ENCODE assay signal across 19 cellular contexts in the genomic region with DNA sequence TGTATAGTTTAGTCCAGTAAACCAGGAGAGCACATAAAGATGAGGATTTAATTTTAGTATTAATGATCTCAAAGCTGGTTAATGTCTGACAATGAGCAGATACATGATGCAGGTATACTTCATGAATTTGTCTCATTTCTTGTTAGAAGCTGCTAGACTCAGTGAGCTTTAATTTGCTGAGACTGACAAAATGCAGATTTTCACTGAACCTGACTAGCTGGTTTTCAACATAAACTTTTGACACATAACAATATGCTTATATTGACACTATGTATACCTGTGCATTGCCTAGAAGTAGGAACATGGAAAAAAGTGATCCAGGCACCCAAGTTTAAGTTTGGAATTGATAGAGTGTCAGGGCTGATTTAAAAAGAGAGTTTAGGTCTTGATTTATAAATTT. TPM values are rescaled to one million over a fixed set of nuclear protein-coding genes. Genes with fewer than 3 reads are reported as not detected.
DNase-seq lines count a peak whose midpoint lies in the region; ATAC-seq and TF ChIP-seq lines count a peak whose summit lies in the region.
"Had no signal": no experiment of that assay in that cellular context is flagged by ENCODE, and none has a peak within 500 bp of the region (broad histone marks: within the 10 kb centered on the region; RNA-seq: fewer than 3 reads in every experiment).

No MANE protein-coding gene starts in this region.

- no peaks in the 10 kb centered on the region for H3K9me2 ChIP-seq in MM.1S (replicated peaks; ENCODE audit: insufficient read depth, low read length)

- no peak for ATAC-seq in T-cell (replicated peaks in 1 of 4)
- no peak for ATAC-seq in left lobe of liver

- H3K9ac ChIP-seq in MM.1S (ENCODE audit: low read length): no peak overlapping the region

- H2AFZ ChIP-seq in MM.1S (ENCODE audit: low read length): no peak overlapping the region

- POLR2A ChIA-PET in T-cell (lab: Charles Lee): interaction anchor here in 1 of 2 donors (0.5 kb wide), 1 partner anchor 72 kb away, joined by 3 read pairs; no protein-coding TSS in a partner anchor

- H3K36me3 Mint-ChIP-seq in activated naive CD4-positive, alpha-beta T cell treated with anti-CD3 and anti-CD28 coated beads, Interleukin-2, amount 50 U/mL, for 24 hours: peaks cover 26% of the 10 kb centered on the region
- peaks cover 33% of the 10 kb centered on the region for H3K36me3 Mint-ChIP-seq in activated naive CD4-positive, alpha-beta T cell treated with anti-CD3 and anti-CD28 coated beads for 36 hours (ENCODE audit: low read depth)
- H3K36me3 Mint-ChIP-seq in T-cell: peaks cover 40% of the 10 kb centered on the region

- H3K4me1 ChIP-seq in MM.1S (ENCODE audit: low read length): 0 out of 2 replicates have a peak, but pooled peaks cover 15% of the 10 kb centered on the region
- H3K4me1 ChIP-seq: HAP-1 had no signal

- H3K4me3 ChIP-seq in MM.1S (ENCODE audit: low read length) (no peak overlapping the region), epithelial cell of esophagus (ENCODE audit: low read length) (no peak overlapping the region)
- H3K4me3 ChIP-seq: HAP-1 had no signal

- no peaks in the 10 kb centered on the region for H3K79me2 ChIP-seq in MM.1S (ENCODE audit: low read length)

- no peaks in the 10 kb centered on the region for H3K27me3 ChIP-seq in MM.1S (replicated peaks; ENCODE audit: insufficient read depth, low read length)

- H3K27ac ChIP-seq in MM.1S (ENCODE audit: low read length): no peak overlapping the region
- H3K27ac ChIP-seq: 22Rv1 had no signal

- no peaks in the 10 kb centered on the region; the same call in 1 of the 2 replicates for H3K36me3 ChIP-seq in MM.1S (replicated peaks; ENCODE audit: insufficient read depth, low read length)

- H3K4me2 ChIP-seq in MM.1S (ENCODE audit: low read depth, low read length): peak overlapping the region; percentile 17; the same call in 1 of the 2 replicates

- intact Hi-C loops in activated naive CD4-positive, alpha-beta T cell treated with anti-CD3 and anti-CD28 coated beads for 36 hours (cut with micrococcal nuclease): no loop called here

- no peaks in the 10 kb centered on the region for H4K20me1 ChIP-seq in MM.1S (ENCODE audit: insufficient read depth, low read length)

- H3K27ac Mint-ChIP-seq in activated naive CD4-positive, alpha-beta T cell treated with anti-CD3 and anti-CD28 coated beads, Interleukin-2, amount 50 U/mL, for 24 hours: peak overlapping the region; percentile 23
- H3K27ac Mint-ChIP-seq in activated naive CD4-positive, alpha-beta T cell treated with anti-CD3 and anti-CD28 coated beads for 36 hours: no peak overlapping the region
- H3K27ac Mint-ChIP-seq in T-cell: no peak overlapping the region

- no peaks in the 10 kb centered on the region for H3K9me3 Mint-ChIP-seq in activated naive CD4-positive, alpha-beta T cell treated with anti-CD3 and anti-CD28 coated beads, Interleukin-2, amount 50 U/mL, for 24 hours
- H3K9me3 Mint-ChIP-seq in activated naive CD4-positive, alpha-beta T cell treated with anti-CD3 and anti-CD28 coated beads for 36 hours: no peaks in the 10 kb centered on the region
- no peaks in the 10 kb centered on the region for H3K9me3 Mint-ChIP-seq in T-cell
- H3K9me3 Mint-ChIP-seq: CD4-positive, alpha-beta memory T cell had no signal

- H3K9me3 ChIP-seq in MM.1S (replicated peaks; ENCODE audit: insufficient read depth, low read length): no peaks in the 10 kb centered on the region
- H3K9me3 ChIP-seq: HAP-1 had no signal

- H3K4me1 Mint-ChIP-seq in activated naive CD4-positive, alpha-beta T cell treated with anti-CD3 and anti-CD28 coated beads, Interleukin-2, amount 50 U/mL, for 24 hours: peaks cover 50% of the 10 kb centered on the region
- H3K4me1 Mint-ChIP-seq in activated naive CD4-positive, alpha-beta T cell treated with anti-CD3 and anti-CD28 coated beads for 36 hours (ENCODE audit: low read depth): peaks cover 20% of the 10 kb centered on the region
- peaks cover 5 to 43% (median 31%) of the 10 kb centered on the region in 3 donors for H3K4me1 Mint-ChIP-seq in T-cell

- CTCF ChIA-PET in activated naive CD4-positive, alpha-beta T cell treated with anti-CD3 and anti-CD28 coated beads for 36 hours (lab: Charles Lee): interaction anchor here (0.6 to 2.8 kb wide), 4 partner anchors 13 to 117 kb away, joined by 3 to 9 read pairs (median 4); no protein-coding TSS in a partner anchor
- CTCF ChIA-PET in T-cell (lab: Charles Lee): interaction anchor here (0.9 to 2.5 kb wide), 5 partner anchors 12 to 748 kb away, joined by 3 to 13 read pairs (median 3); a partner anchor contains a TSS

- H3K27me3 Mint-ChIP-seq in activated naive CD4-positive, alpha-beta T cell treated with anti-CD3 and anti-CD28 coated beads, Interleukin-2, amount 50 U/mL, for 24 hours: no peaks in the 10 kb centered on the region
- no peaks in the 10 kb centered on the region for H3K27me3 Mint-ChIP-seq in activated naive CD4-positive, alpha-beta T cell treated with anti-CD3 and anti-CD28 coated beads for 36 hours (ENCODE audit: low read depth)
- no peaks in the 10 kb centered on the region for H3K27me3 Mint-ChIP-seq in T-cell
- H3K27me3 Mint-ChIP-seq: CD4-positive, alpha-beta memory T cell had no signal

- no peak for TF ChIP-seq CTCF in MM.1S (IDR thresholded peaks at IDR 0.05; ENCODE audit: low read length)
- TF ChIP-seq CTCF in epithelial cell of esophagus (IDR thresholded peaks at IDR 0.05; ENCODE audit: insufficient read depth, low read depth, low read length, missing control alignments): no peak

- H3K4me3 Mint-ChIP-seq in activated naive CD4-positive, alpha-beta T cell treated with anti-CD3 and anti-CD28 coated beads, Interleukin-2, amount 50 U/mL, for 24 hours: no peak overlapping the region
- H3K4me3 Mint-ChIP-seq in activated naive CD4-positive, alpha-beta T cell treated with anti-CD3 and anti-CD28 coated beads for 36 hours: no peak overlapping the region
- H3K4me3 Mint-ChIP-seq in T-cell: no peak overlapping the region

- H3F3A ChIP-seq in MM.1S (ENCODE audit: insufficient read depth, low read length): no peaks in the 10 kb centered on the region

- no peak for DNase-seq in activated naive CD4-positive, alpha-beta T cell treated with anti-CD3 and anti-CD28 coated beads for 36 hours
- DNase-seq in MM.1S: no peak
- peak; percentile 49 for DNase-seq in epithelial cell of esophagus (ENCODE audit: low read depth)
- DNase-seq in DMS53 (lab: John Stamatoyannopoulos, UW): no peak
- DNase-seq in activated T-cell treated with anti-CD3 and anti-CD28 coated beads, Interleukin-2, amount 50 U/mL, for 1 hour: no peak
- no peak for DNase-seq in T-cell
- DNase-seq in left lobe of liver (ENCODE audit: low spot score): no peak
- DNase-seq: ACHN; C1 segment of cervical spinal cord; CD4-positive, alpha-beta memory T cell; DMS153; DND-41; GDM1; KBM-7 had no signal

RNA-seq across cellular contexts. Expression of a gene that starts 10.8 kb away (rescaled TPM):
- 10 to 100 TPM; 22.7 to 23.0 TPM for total RNA-seq in activated naive CD4-positive, alpha-beta T cell treated with anti-CD3 and anti-CD28 coated beads for 36 hours
- 10 to 100 TPM; 22.3 to 29.4 (median 27.4) TPM for total RNA-seq in T-cell
- 5.9 TPM for total RNA-seq in left lobe of liver

RNA-seq across cellular contexts. Expression of a gene that starts 56.4 kb away (rescaled TPM):
- total RNA-seq in activated naive CD4-positive, alpha-beta T cell treated with anti-CD3 and anti-CD28 coated beads for 36 hours: not detected
- total RNA-seq in T-cell: not detected
- total RNA-seq in left lobe of liver: not detected
- total RNA-seq: CD4-positive, alpha-beta memory T cell; H1; HT1080 had no signal
